Comparison of ENCODE assay signal across 13 cellular contexts in genomic region chr4:48369771-48370170, GRCh38. TPM values are rescaled to one million over a fixed set of nuclear protein-coding genes. Genes with fewer than 3 reads are reported as not detected.
DNase-seq lines count a peak whose midpoint lies in the region.
"Had no signal": no experiment of that assay in that cellular context is flagged by ENCODE, and none has a peak within 500 bp of the region (broad histone marks: within the 10 kb centered on the region; RNA-seq: fewer than 3 reads in every experiment).

No MANE protein-coding gene starts in this region.

- no peak overlapping the region for H4K91ac ChIP-seq in trophoblast cell (ENCODE audit: low read depth, low read length)

- H2AK5ac ChIP-seq in trophoblast cell (ENCODE audit: low read length): no peak overlapping the region

- peaks cover 0 to 10% (median 9%) of the 10 kb centered on the region in 3 donors for H3K36me3 Mint-ChIP-seq in CD8-positive, alpha-beta memory T cell

- CTCF ChIA-PET in CD8-positive, alpha-beta memory T cell (lab: Charles Lee): interaction anchor here (1.0 kb wide), 1 partner anchor 27 kb away, joined by 7 read pairs; no protein-coding TSS in a partner anchor

- no peaks in the 10 kb centered on the region for H3K27me3 ChIP-seq in CD8-positive, alpha-beta memory T cell (ENCODE audit: insufficient read depth, low read length, poor library complexity, severe bottlenecking)
- H3K27me3 ChIP-seq in HAP-1 (ENCODE audit: low read depth): no peaks in the 10 kb centered on the region
- H3K27me3 ChIP-seq in adipocyte (replicated peaks; ENCODE audit: control insufficient read depth, insufficient read depth, low read length): no peaks in the 10 kb centered on the region
- no peaks in the 10 kb centered on the region for H3K27me3 ChIP-seq in trophoblast cell (ENCODE audit: insufficient read depth, low read length)

- H2BK12ac ChIP-seq in trophoblast cell (ENCODE audit: low read length): no peak overlapping the region

- H3K4me3 Mint-ChIP-seq in CD8-positive, alpha-beta memory T cell: no peak overlapping the region
- H3K4me3 Mint-ChIP-seq: B cell had no signal

- no peaks in the 10 kb centered on the region for H3K27me3 Mint-ChIP-seq in CD8-positive, alpha-beta memory T cell
- H3K27me3 Mint-ChIP-seq: B cell; CD4-positive, alpha-beta memory T cell had no signal

- no peak overlapping the region for H3K4me2 ChIP-seq in trophoblast cell (ENCODE audit: low read length)
- H3K4me2 ChIP-seq: PC-9 had no signal

- H3K18ac ChIP-seq in trophoblast cell (ENCODE audit: low read length): no peak overlapping the region

- H3K79me2 ChIP-seq in trophoblast cell (ENCODE audit: control insufficient read depth, insufficient read depth, low read length, poor library complexity): no peaks in the 10 kb centered on the region

- H3K14ac ChIP-seq in trophoblast cell (ENCODE audit: low read length): no peak overlapping the region

- H4K8ac ChIP-seq in trophoblast cell (ENCODE audit: low read depth, low read length): no peak overlapping the region

- peaks cover 0 to 3% (median 0%) of the 10 kb centered on the region in 5 donors for H3K9me3 Mint-ChIP-seq in CD8-positive, alpha-beta memory T cell
- H3K9me3 Mint-ChIP-seq: CD4-positive, alpha-beta memory T cell had no signal

- H3K36me3 ChIP-seq in CD8-positive, alpha-beta memory T cell (ENCODE audit: insufficient read depth, low read length): no peaks in the 10 kb centered on the region
- H3K36me3 ChIP-seq in HAP-1 (replicated peaks): peaks cover 52% of the 10 kb centered on the region
- H3K36me3 ChIP-seq in adipocyte (ENCODE audit: control insufficient read depth, insufficient read depth, low read length, severe bottlenecking): no peaks in the 10 kb centered on the region
- peaks cover 0 to 2% of the 10 kb centered on the region in 2 experiments for H3K36me3 ChIP-seq in trophoblast cell (ENCODE audit: control insufficient read depth in 1 of 2, insufficient read depth in 2 of 2, low read length in 2 of 2)

- peak overlapping the region in 5 of 8 donors; percentile 2 to 85 (median 14) for H3K27ac Mint-ChIP-seq in CD8-positive, alpha-beta memory T cell
- H3K27ac Mint-ChIP-seq: B cell had no signal

- no peak overlapping the region for H3K23ac ChIP-seq in trophoblast cell (ENCODE audit: low read length)

- no peak overlapping the region for H4K12ac ChIP-seq in trophoblast cell (ENCODE audit: low read depth, low read length)

- in situ Hi-C loops in HAP-1 (cut with MboI; ENCODE audit: low sequenced_read_pairs): no loop called here

- DNase-seq in CD8-positive, alpha-beta memory T cell: no peak
- DNase-seq in HAP-1 (ENCODE audit: low spot score in 2 of 2) (no peak), adipocyte (ENCODE audit: low read depth) (peak; percentile 23), trophoblast cell (peak; percentile 0 to 67), NCI-H2107 (lab: John Stamatoyannopoulos, UW) (no peak), GDM1 (lab: John Stamatoyannopoulos, UW) (no peak)
- no peak for DNase-seq in activated T-cell treated with anti-CD3 and anti-CD28 coated beads, Interleukin-2, amount 50 U/mL, for 48 hours
- DNase-seq: ACHN; CD4-positive, alpha-beta memory T cell; NCI-H446 treated with DMSO at 0.1 percent for 48 hours; PC-9 had no signal

- H2BK120ac ChIP-seq in trophoblast cell (ENCODE audit: insufficient read depth, low read length, poor library complexity): no peak overlapping the region

- POLR2A ChIA-PET in CD8-positive, alpha-beta memory T cell (lab: Charles Lee): no interaction called here

- H3K4me1 ChIP-seq in CD8-positive, alpha-beta memory T cell (ENCODE audit: insufficient read depth, low read length): no peaks in the 10 kb centered on the region
- H3K4me1 ChIP-seq in HAP-1 (peaks cover 45% of the 10 kb centered on the region), adipocyte (ENCODE audit: control insufficient read depth, insufficient read depth, low read length) (peaks cover 16% of the 10 kb centered on the region), trophoblast cell (ENCODE audit: control insufficient read depth in 1 of 2, insufficient read depth in 2 of 2, low read length in 2 of 2) (no peaks in the 10 kb centered on the region)

- H2AFZ ChIP-seq in trophoblast cell (ENCODE audit: insufficient read depth, low read length, poor library complexity): no peak overlapping the region
- H2AFZ ChIP-seq: PC-9 had no signal

- H3K27ac ChIP-seq in CD8-positive, alpha-beta memory T cell (ENCODE audit: low read depth, low read length): no peak overlapping the region
- no peak overlapping the region for H3K27ac ChIP-seq in trophoblast cell (ENCODE audit: low read depth, low read length)
- H3K27ac ChIP-seq: PC-9 had no signal

- H3K9ac ChIP-seq in adipocyte (ENCODE audit: low read length): no peak overlapping the region
- H3K9ac ChIP-seq in trophoblast cell (ENCODE audit: low read length): no peak overlapping the region

- H3K9me3 ChIP-seq in CD8-positive, alpha-beta memory T cell (ENCODE audit: low read length): no peaks in the 10 kb centered on the region
- H3K9me3 ChIP-seq in HAP-1 (no peaks in the 10 kb centered on the region), adipocyte (ENCODE audit: control insufficient read depth, low read length) (no peaks in the 10 kb centered on the region), trophoblast cell (ENCODE audit: insufficient read depth, low read depth, low read length) (no peaks in the 10 kb centered on the region)

- no peak overlapping the region for H3K4ac ChIP-seq in trophoblast cell (ENCODE audit: low read depth, low read length)

- no peak overlapping the region for H2BK5ac ChIP-seq in trophoblast cell (ENCODE audit: low read depth, low read length, poor library complexity)

- no CpG with 5 or more reads among the region's 2 CpGs for WGBS in trophoblast cell (ENCODE audit: extremely low coverage, insufficient coverage, insufficient read length)

- no peak overlapping the region for H3K4me3 ChIP-seq in CD8-positive, alpha-beta memory T cell (ENCODE audit: low read length)
- H3K4me3 ChIP-seq in HAP-1 (peak overlapping the region; percentile 40), adipocyte (ENCODE audit: low read length) (no peak overlapping the region), trophoblast cell (ENCODE audit: low read depth, low read length) (no peak overlapping the region)
- H3K4me3 ChIP-seq: K562, PC-9 had no signal

- no peaks in the 10 kb centered on the region for H3K79me1 ChIP-seq in trophoblast cell (ENCODE audit: low read length)

- peaks cover 52 to 72% (median 70%) of the 10 kb centered on the region in 3 donors for H3K4me1 Mint-ChIP-seq in CD8-positive, alpha-beta memory T cell

RNA-seq across cellular contexts. Expression of gene SLAIN2, which starts 28.4 kb away (rescaled TPM):
- 10 to 100 TPM; 72.2 to 86.8 TPM for total RNA-seq in CD8-positive, alpha-beta memory T cell
- polyA plus RNA-seq in CD8-positive, alpha-beta memory T cell: 26.4 TPM
- 131 and 137 TPM in 2 replicates for polyA plus RNA-seq in trophoblast cell (2013)

Comparison
In these comparisons a context has a peak if more than half of its experiments do, and no peak if none do; other contexts are left out.
1. DNase-seq: peak in adipocyte (single experiment) and trophoblast cell (2 of 2); none in CD8-positive, alpha-beta memory T cell (0 of 5), HAP-1 (0 of 2), NCI-H2107 (single experiment), GDM1 (single experiment) and activated T-cell treated with anti-CD3 and anti-CD28 coated beads, Interleukin-2, amount 50 U/mL, for 48 hours (0 of 2).